ENCODE assay signal across 8 cellular contexts in genomic region chr3:42831321-42831713, GRCh38. TPM values are rescaled to one million over a fixed set of nuclear protein-coding genes. Genes with fewer than 3 reads are reported as not detected.
DNase-seq lines count a peak whose midpoint lies in the region; ATAC-seq and TF ChIP-seq lines count a peak whose summit lies in the region.

No MANE protein-coding gene starts in this region.

- WGBS in thyroid gland, 2 donors = 26 to 27% methylated on average over 3 of the region's 3 CpGs

- CTCF ChIA-PET in Panc1 (lab: Charles Lee) = interaction anchor here (1.2 kb wide), 1 partner anchor 50 kb away, joined by 4 read pairs; no protein-coding TSS in a partner anchor

- intact Hi-C loops in Panc1 (cut with micrococcal nuclease; ENCODE audit: unreplicated experiment) = no loop called here
- intact Hi-C loops in thyroid gland (cut with DNase I) = no loop called here

- no peaks in the 10 kb centered on the region for H3K9me3 Mint-ChIP-seq in activated T-cell treated with anti-CD3 and anti-CD28 coated beads, Interleukin-2, amount 50 U/mL, for 72 hours
- H3K9me3 Mint-ChIP-seq in osteocyte (ENCODE audit: unreplicated experiment) = no peaks in the 10 kb centered on the region

- H3K4me1 ChIP-seq in HUES6 (ENCODE audit: control insufficient read depth, insufficient read depth, low read length) (peaks cover 7% of the 10 kb centered on the region), Panc1 (ENCODE audit: control insufficient read depth, insufficient read depth, low read length) (no peaks in the 10 kb centered on the region), thyroid gland (no peaks in the 10 kb centered on the region)

- H3K27me3 Mint-ChIP-seq in activated T-cell treated with anti-CD3 and anti-CD28 coated beads, Interleukin-2, amount 50 U/mL, for 72 hours (ENCODE audit: low read depth) = peaks cover 12% of the 10 kb centered on the region
- peaks cover 51% of the 10 kb centered on the region for H3K27me3 Mint-ChIP-seq in osteocyte (ENCODE audit: unreplicated experiment)

- no peak overlapping the region for H3K4me3 Mint-ChIP-seq in activated T-cell treated with anti-CD3 and anti-CD28 coated beads, Interleukin-2, amount 50 U/mL, for 72 hours
- no peak overlapping the region for H3K4me3 Mint-ChIP-seq in osteocyte (ENCODE audit: unreplicated experiment)

- H3K9me3 ChIP-seq in HUES6 (ENCODE audit: control insufficient read depth, insufficient read depth, low read depth, low read length) (no peaks in the 10 kb centered on the region), Panc1 (ENCODE audit: control insufficient read depth, insufficient read depth, low read depth, low read length) (no peaks in the 10 kb centered on the region), thyroid gland (no peaks in the 10 kb centered on the region)

- no peak overlapping the region for H3K27ac Mint-ChIP-seq in activated T-cell treated with anti-CD3 and anti-CD28 coated beads, Interleukin-2, amount 50 U/mL, for 72 hours
- no peak overlapping the region for H3K27ac Mint-ChIP-seq in osteocyte (ENCODE audit: unreplicated experiment)

- BruUV-seq in Panc1 (replicated peaks; lab: Mats Ljungman, UMichigan) = no TSS peak

- no peak for TF ChIP-seq POLR2A in thyroid gland (IDR thresholded peaks at IDR 0.05)

- H3K27me3 ChIP-seq in HUES6 (ENCODE audit: control insufficient read depth, insufficient read depth, low read length) = no peaks in the 10 kb centered on the region
- H3K27me3 ChIP-seq in Panc1 (ENCODE audit: control insufficient read depth, insufficient read depth, low read length) = no peaks in the 10 kb centered on the region; the same call in 1 of the 2 replicates
- H3K27me3 ChIP-seq in thyroid gland = no peaks in the 10 kb centered on the region

- POLR2A ChIA-PET in Panc1 (lab: Charles Lee) = no interaction called here

- H3K36me3 Mint-ChIP-seq in activated T-cell treated with anti-CD3 and anti-CD28 coated beads, Interleukin-2, amount 50 U/mL, for 72 hours (ENCODE audit: insufficient read depth in 2 of 2) = no peaks in the 10 kb centered on the region
- H3K36me3 Mint-ChIP-seq in osteocyte (ENCODE audit: unreplicated experiment) = no peaks in the 10 kb centered on the region

- H3K36me3 ChIP-seq in HUES6 (ENCODE audit: control insufficient read depth, insufficient read depth, low read length) = no peaks in the 10 kb centered on the region
- H3K36me3 ChIP-seq in Panc1 (ENCODE audit: control insufficient read depth, insufficient read depth, low read length) = no peaks in the 10 kb centered on the region
- H3K36me3 ChIP-seq in thyroid gland = no peaks in the 10 kb centered on the region

- peaks cover 7% of the 10 kb centered on the region for H3K4me1 Mint-ChIP-seq in activated T-cell treated with anti-CD3 and anti-CD28 coated beads, Interleukin-2, amount 50 U/mL, for 72 hours (ENCODE audit: low read depth)
- peaks cover 2% of the 10 kb centered on the region for H3K4me1 Mint-ChIP-seq in osteocyte (ENCODE audit: unreplicated experiment)

- DNase-seq in GM12864 (ENCODE audit: low read depth) (peak; percentile 25), Panc1 (ENCODE audit: low read depth, low spot score) (no peak), foreskin fibroblast (peak; percentile 20 to 61), osteocyte (ENCODE audit: extremely low spot score, unreplicated experiment) (peak; percentile 81), thyroid gland (peak; percentile 55 to 71)
- peak; percentile 81 to 86 for DNase-seq in activated T-cell treated with anti-CD3 and anti-CD28 coated beads, Interleukin-2, amount 50 U/mL, for 72 hours

- no peak overlapping the region for H3K9ac ChIP-seq in HUES6 (ENCODE audit: low read length)

- no peak overlapping the region for H3K4me3 ChIP-seq in GM12864 (ENCODE audit: low read depth, low read length)
- H3K4me3 ChIP-seq in HUES6 (ENCODE audit: low read depth, low read length) = peak overlapping the region; percentile 30
- H3K4me3 ChIP-seq in Panc1 (ENCODE audit: low read depth in 2 of 2, low read length in 2 of 2) = no peak overlapping the region
- H3K4me3 ChIP-seq in foreskin fibroblast (ENCODE audit: low read depth in 1 of 2, low read length in 2 of 2) = no peak overlapping the region
- H3K4me3 ChIP-seq in thyroid gland (replicated peaks in 1 of 3) = no peak overlapping the region

- H3K27ac ChIP-seq in HUES6 (ENCODE audit: low read depth, low read length) (no peak overlapping the region), Panc1 (ENCODE audit: low read length) (no peak overlapping the region), thyroid gland (no peak overlapping the region)

- ATAC-seq in Panc1 = peak; percentile 60; the same call in 1 of the 2 replicates
- ATAC-seq in activated T-cell treated with anti-CD3 and anti-CD28 coated beads, Interleukin-2, amount 50 U/mL, for 72 hours (replicated peaks in 1 of 2) = peak; percentile 82 to 90
- ATAC-seq in HG02885 (IDR thresholded peaks at IDR 0.05; ENCODE audit: poor library complexity, unreplicated experiment) = no peak

- TF ChIP-seq CTCF in GM12864 (IDR thresholded peaks at IDR 0.05; ENCODE audit: low read depth, low read length, missing control alignments) = peak; percentile 78
- TF ChIP-seq CTCF in Panc1 (IDR thresholded peaks at IDR 0.05) = peak; percentile 76
- peak; percentile 62 for TF ChIP-seq CTCF in foreskin fibroblast (IDR thresholded peaks at IDR 0.05; ENCODE audit: low read depth, low read length)
- TF ChIP-seq CTCF in osteocyte (IDR thresholded peaks at IDR 0.05) = peak; percentile 62
- TF ChIP-seq CTCF in thyroid gland (IDR thresholded peaks at IDR 0.05) = peak; percentile 34 to 70 (median 56)

- in situ Hi-C loops in Panc1 (cut with HindIII; ENCODE audit: low pct_unique_long_range_greater_than_20kb, low sequenced_read_pairs) = no loop called here

RNA-seq across cellular contexts. Expression of gene ACKR2, which starts 22.1 kb away (rescaled TPM):
- not detected for total RNA-seq in Panc1 (2021; ENCODE audit: unreplicated experiment)
- polyA plus RNA-seq in Panc1 (2012; ENCODE audit: insufficient read length) = 0.19 TPM
- 1 to 10 TPM; 1.1 to 1.2 TPM for total RNA-seq in activated T-cell treated with anti-CD3 and anti-CD28 coated beads, Interleukin-2, amount 50 U/mL, for 72 hours
- total RNA-seq in osteocyte = 0.19 and 0.24 TPM in 2 replicates
- total RNA-seq in thyroid gland = 10 to 100 TPM in 2 of 4 donors, 1 to 10 TPM in 2; 5.6 to 15.3 (median 10.7) TPM

RNA-seq across cellular contexts. Expression of gene HIGD1A, which starts 27.0 kb away (rescaled TPM):
- 74.6 TPM for total RNA-seq in Panc1 (2021; ENCODE audit: unreplicated experiment)
- polyA plus RNA-seq in Panc1 (2012; ENCODE audit: insufficient read length) = 53.1 TPM
- total RNA-seq in activated T-cell treated with anti-CD3 and anti-CD28 coated beads, Interleukin-2, amount 50 U/mL, for 72 hours = 10 to 100 TPM; 54.0 to 63.8 TPM
- total RNA-seq in osteocyte = 63.8 and 66.1 TPM in 2 replicates
- total RNA-seq in thyroid gland = 100 to 1,000 TPM; 171 to 217 (median 211) TPM

RNA-seq across cellular contexts. Expression of gene CYP8B1, which starts 44.4 kb away (rescaled TPM):
- total RNA-seq in Panc1 (2021; ENCODE audit: unreplicated experiment) = 0.08 TPM
- not detected for polyA plus RNA-seq in Panc1 (2012; ENCODE audit: insufficient read length)
- not detected for total RNA-seq in activated T-cell treated with anti-CD3 and anti-CD28 coated beads, Interleukin-2, amount 50 U/mL, for 72 hours
- not detected in 2 replicates for total RNA-seq in osteocyte
- total RNA-seq in thyroid gland = not detected

RNA-seq across cellular contexts. Expression of gene CCDC13, which starts 58.3 kb away (rescaled TPM):
- 0.82 TPM for total RNA-seq in Panc1 (2021; ENCODE audit: unreplicated experiment)
- 0.61 TPM for polyA plus RNA-seq in Panc1 (2012; ENCODE audit: insufficient read length)
- total RNA-seq in activated T-cell treated with anti-CD3 and anti-CD28 coated beads, Interleukin-2, amount 50 U/mL, for 72 hours = under 1 TPM; 0.32 to 0.70 TPM
- total RNA-seq in osteocyte = 0.30 TPM in 1 of 2 replicates, not detected in the other
- total RNA-seq in thyroid gland = 1 to 10 TPM; 4.0 to 7.7 (median 6.0) TPM
